ENCODE assay signal across 9 cellular contexts in genomic region chrX:48648299-48648698, GRCh38. TPM values are rescaled to one million over a fixed set of nuclear protein-coding genes. Genes with fewer than 3 reads are reported as not detected.
DNase-seq lines count a peak whose midpoint lies in the region; ATAC-seq and TF ChIP-seq lines count a peak whose summit lies in the region.
"Had no signal": no experiment of that assay in that cellular context is flagged by ENCODE, and none has a peak within 500 bp of the region (broad histone marks: within the 10 kb centered on the region; RNA-seq: fewer than 3 reads in every experiment).

No MANE protein-coding gene starts in this region.

- H3K9me3 ChIP-seq in HCT116 (ENCODE audit: control insufficient read depth in 1 of 2, insufficient read depth in 1 of 2, low read depth in 1 of 2, low read length in 2 of 2) (no peaks in the 10 kb centered on the region), OCI-LY3 (ENCODE audit: insufficient read depth, low read length) (no peaks in the 10 kb centered on the region), adipocyte (ENCODE audit: control insufficient read depth, low read length) (no peaks in the 10 kb centered on the region), right cardiac atrium (ENCODE audit: control insufficient read depth, low read length) (no peaks in the 10 kb centered on the region)

- H3K4me1 ChIP-seq in HCT116 (ENCODE audit: control insufficient read depth in 1 of 2, insufficient read depth in 2 of 2, low read length in 2 of 2) (no peaks in the 10 kb centered on the region), OCI-LY3 (ENCODE audit: low read length) (peaks cover 3% of the 10 kb centered on the region; the same call in 1 of the 2 replicates), adipocyte (ENCODE audit: control insufficient read depth, insufficient read depth, low read length) (no peaks in the 10 kb centered on the region), right cardiac atrium (ENCODE audit: control insufficient read depth, insufficient read depth, low read length) (no peaks in the 10 kb centered on the region)

- H4K20me1 ChIP-seq in HCT116 (ENCODE audit: insufficient read depth) (no peaks in the 10 kb centered on the region), OCI-LY3 (ENCODE audit: insufficient read depth, low read length) (no peaks in the 10 kb centered on the region)

- H3K9me2 ChIP-seq in HCT116 (ENCODE audit: insufficient read depth): no peaks in the 10 kb centered on the region

- peak; percentile 63 for TF ChIP-seq RAD21 in HCT116 (IDR thresholded peaks at IDR 0.05; ENCODE audit: low read depth)

- DNase-seq in HCT116 (ENCODE audit: low read depth, low spot score) (no peak), adipocyte (ENCODE audit: low read depth) (peak; percentile 51), right cardiac atrium (peak; percentile 14 to 53 (median 50)), retina (peak; percentile 53)

- no peaks in the 10 kb centered on the region for H3K27me3 ChIP-seq in HCT116 (ENCODE audit: insufficient read depth, low read length)
- H3K27me3 ChIP-seq in OCI-LY3 (ENCODE audit: low read depth, low read length): no peaks in the 10 kb centered on the region
- H3K27me3 ChIP-seq in adipocyte (replicated peaks; ENCODE audit: control insufficient read depth, insufficient read depth, low read length): peaks cover 13% of the 10 kb centered on the region
- no peaks in the 10 kb centered on the region for H3K27me3 ChIP-seq in right cardiac atrium (ENCODE audit: control insufficient read depth, insufficient read depth)

- H3K4me3 ChIP-seq in HCT116 (replicated peaks in 1 of 2; ENCODE audit: low read depth in 1 of 2, low read length in 2 of 2): no peak overlapping the region
- H3K4me3 ChIP-seq in OCI-LY3 (ENCODE audit: low read length): no peak overlapping the region
- no peak overlapping the region for H3K4me3 ChIP-seq in adipocyte (ENCODE audit: low read length)
- H3K4me3 ChIP-seq in right cardiac atrium (ENCODE audit: low read length): no peak overlapping the region

- H3K36me3 ChIP-seq in HCT116 (ENCODE audit: control insufficient read depth in 1 of 2, insufficient read depth in 2 of 2, low read length in 2 of 2): no peaks in the 10 kb centered on the region
- H3K36me3 ChIP-seq in OCI-LY3 (replicated peaks; ENCODE audit: low read depth, low read length): no peaks in the 10 kb centered on the region
- no peaks in the 10 kb centered on the region for H3K36me3 ChIP-seq in adipocyte (ENCODE audit: control insufficient read depth, insufficient read depth, low read length, severe bottlenecking)

- TF ChIP-seq CTCF in C4-2B (conservative IDR thresholded peaks at IDR 0.05) (peak; percentile 20), HCT116 (IDR thresholded peaks at IDR 0.05 in 2 of 3, conservative IDR thresholded peaks at IDR 0.05 in 1 of 3; ENCODE audit: borderline replicate concordance in 1 of 3, insufficient read depth in 1 of 3, low read depth in 2 of 3, low read length in 2 of 3) (peak; percentile 7 to 22 (median 20); a peak in 1 of 6 replicates), OCI-LY3 (IDR thresholded peaks at IDR 0.05; ENCODE audit: low read depth, low read length) (peak; percentile 56)

- ATAC-seq in HCT116 (peak; percentile 69), right cardiac atrium (peak; percentile 66 to 68), HG03039 (IDR thresholded peaks at IDR 0.05; ENCODE audit: unreplicated experiment) (no peak), HG03378 (IDR thresholded peaks at IDR 0.05; ENCODE audit: unreplicated experiment) (no peak)

- BruUV-seq in HCT116 (replicated peaks; lab: Mats Ljungman, UMichigan): no TSS peak

- CTCF ChIA-PET in HCT116 (lab: Charles Lee): interaction anchor here (0.8 kb wide), 2 partner anchors 21 to 28 kb away, joined by 3 read pairs; no protein-coding TSS in a partner anchor

- H3K9ac ChIP-seq in HCT116 (ENCODE audit: low read length) (no peak overlapping the region), OCI-LY3 (ENCODE audit: low read length) (no peak overlapping the region), adipocyte (ENCODE audit: low read length) (no peak overlapping the region)

- no peak overlapping the region for H3K27ac ChIP-seq in C4-2B
- no peak overlapping the region for H3K27ac ChIP-seq in HCT116 (ENCODE audit: low read depth, low read length)
- no peak overlapping the region for H3K27ac ChIP-seq in OCI-LY3 (ENCODE audit: low read length)
- no peak overlapping the region for H3K27ac ChIP-seq in right cardiac atrium (ENCODE audit: low read length)

- RAD21 ChIA-PET in HCT116 (lab: Charles Lee; ENCODE audit: low non-redundant PET in 1 of 2, low total read pairs in 2 of 2, uncharacterized antibody in 2 of 2, unreplicated experiment in 2 of 2): interaction anchor here in 1 of 2 experiments (0.7 kb wide), 1 partner anchor 243 kb away, joined by 3 read pairs; no protein-coding TSS in a partner anchor

- POLR2A ChIA-PET in HCT116 (lab: Charles Lee): no interaction called here

- TF ChIP-seq POLR2A in HCT116 (IDR thresholded peaks at IDR 0.05; ENCODE audit: borderline replicate concordance, extremely low read depth, insufficient read depth, insufficient read length): no peak

- WGBS in right cardiac atrium: 9% methylated on average over 6 of the region's 6 CpGs

- H3K79me2 ChIP-seq in HCT116 (ENCODE audit: insufficient read depth, low read length) (no peaks in the 10 kb centered on the region), OCI-LY3 (ENCODE audit: low read length) (no peaks in the 10 kb centered on the region)

- intact Hi-C loops in HCT116 (cut with micrococcal nuclease) (loop anchor here (2.0 to 5.0 kb wide), 2 partner anchors 269 to 299 kb away; no protein-coding TSS in a partner anchor), right cardiac atrium (cut with DNase I) (no loop called here)

- no peak overlapping the region for H2AFZ ChIP-seq in HCT116 (ENCODE audit: low read depth, low read length, poor library complexity, severe bottlenecking)
- H2AFZ ChIP-seq in OCI-LY3 (ENCODE audit: low read depth, low read length): 0 out of 2 replicates have a peak overlapping the region, but pooled peaks have one; percentile 31

- H3K4me2 ChIP-seq in HCT116 (ENCODE audit: low read length): no peak overlapping the region
- H3K4me2 ChIP-seq in OCI-LY3 (ENCODE audit: low read length): no peak overlapping the region

TF ChIP-seq in HCT116, 20 proteins besides CTCF, POLR2A, EP300 and RAD21:
- TF ChIP-seq CEBPB (IDR thresholded peaks at IDR 0.05; ENCODE audit: low read depth): no peak
- TF ChIP-seq, protein P1, sequence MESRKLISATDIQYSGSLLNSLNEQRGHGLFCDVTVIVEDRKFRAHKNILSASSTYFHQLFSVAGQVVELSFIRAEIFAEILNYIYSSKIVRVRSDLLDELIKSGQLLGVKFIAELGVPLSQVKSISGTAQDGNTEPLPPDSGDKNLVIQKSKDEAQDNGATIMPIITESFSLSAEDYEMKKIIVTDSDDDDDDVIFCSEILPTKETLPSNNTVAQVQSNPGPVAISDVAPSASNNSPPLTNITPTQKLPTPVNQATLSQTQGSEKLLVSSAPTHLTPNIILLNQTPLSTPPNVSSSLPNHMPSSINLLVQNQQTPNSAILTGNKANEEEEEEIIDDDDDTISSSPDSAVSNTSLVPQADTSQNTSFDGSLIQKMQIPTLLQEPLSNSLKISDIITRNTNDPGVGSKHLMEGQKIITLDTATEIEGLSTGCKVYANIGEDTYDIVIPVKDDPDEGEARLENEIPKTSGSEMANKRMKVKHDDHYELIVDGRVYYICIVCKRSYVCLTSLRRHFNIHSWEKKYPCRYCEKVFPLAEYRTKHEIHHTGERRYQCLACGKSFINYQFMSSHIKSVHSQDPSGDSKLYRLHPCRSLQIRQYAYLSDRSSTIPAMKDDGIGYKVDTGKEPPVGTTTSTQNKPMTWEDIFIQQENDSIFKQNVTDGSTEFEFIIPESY (IDR thresholded peaks at IDR 0.05; ENCODE audit: extremely low read depth, insufficient replicate concordance, low read length): no peak
- TF ChIP-seq YY1 (IDR thresholded peaks at IDR 0.05; ENCODE audit: extremely low read depth, insufficient replicate concordance, low read depth, low read length): no peak
- no peak for TF ChIP-seq ZFX (IDR thresholded peaks at IDR 0.05)
- TF ChIP-seq, protein P2, sequence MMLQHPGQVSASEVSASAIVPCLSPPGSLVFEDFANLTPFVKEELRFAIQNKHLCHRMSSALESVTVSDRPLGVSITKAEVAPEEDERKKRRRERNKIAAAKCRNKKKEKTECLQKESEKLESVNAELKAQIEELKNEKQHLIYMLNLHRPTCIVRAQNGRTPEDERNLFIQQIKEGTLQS (IDR thresholded peaks at IDR 0.05): no peak
- TF ChIP-seq FOSL1 (IDR thresholded peaks at IDR 0.05; ENCODE audit: low read depth): no peak
- no peak for TF ChIP-seq JUND (IDR thresholded peaks at IDR 0.05)
- TF ChIP-seq EZH2phosphoT487 (IDR thresholded peaks at IDR 0.05; ENCODE audit: borderline replicate concordance): no peak
- no peak for TF ChIP-seq POLR2AphosphoS5 (IDR thresholded peaks at IDR 0.05; ENCODE audit: low read depth, low read length)
TF ChIP-seq in HCT116: peak in this region for 0.

RNA-seq across cellular contexts. Expression of gene WAS, which starts 35.3 kb away (rescaled TPM):
- 0.84 TPM for total RNA-seq in HCT116 (2021; ENCODE audit: unreplicated experiment)
- 0.27 and 0.39 TPM in 2 replicates for polyA plus RNA-seq in HCT116 (2012)
- total RNA-seq in right cardiac atrium: 1 to 10 TPM; 3.0 to 6.2 (median 4.0) TPM
- polyA plus RNA-seq in right cardiac atrium: 1.5 TPM
- total RNA-seq: pulmonary artery endothelial cell had no signal

RNA-seq across cellular contexts. Expression of gene SUV39H1, which starts 48.2 kb away (rescaled TPM):
- 16.3 TPM for total RNA-seq in HCT116 (2021; ENCODE audit: unreplicated experiment)
- 13.1 and 14.2 TPM in 2 replicates for polyA plus RNA-seq in HCT116 (2012)
- total RNA-seq in right cardiac atrium: 1 to 10 TPM; 3.1 to 7.2 (median 3.9) TPM
- 3.3 TPM for polyA plus RNA-seq in right cardiac atrium

RNA-seq across cellular contexts. Expression of gene WDR13, which starts 51.0 kb away (rescaled TPM):
- total RNA-seq in HCT116 (2021; ENCODE audit: unreplicated experiment) (54.0 TPM), right cardiac atrium (100 to 1,000 TPM; 162 to 184 (median 166) TPM)
- polyA plus RNA-seq in HCT116 (2012): 93.8 and 127 TPM in 2 replicates
- polyA plus RNA-seq in right cardiac atrium: 173 TPM

Comparison
In these comparisons a context has a peak if more than half of its experiments do, and no peak if none do; other contexts are left out.
1. ATAC-seq: peak in HCT116 (single experiment) and right cardiac atrium (2 of 2); none in HG03039 (single experiment) and HG03378 (single experiment).
2. Peak in every context shown above with its lines, with median percentiles within 50 percentile points of each other: CTCF ChIP-seq.